Comparison of ENCODE assay signal across 11 cellular contexts in the genomic region with DNA sequence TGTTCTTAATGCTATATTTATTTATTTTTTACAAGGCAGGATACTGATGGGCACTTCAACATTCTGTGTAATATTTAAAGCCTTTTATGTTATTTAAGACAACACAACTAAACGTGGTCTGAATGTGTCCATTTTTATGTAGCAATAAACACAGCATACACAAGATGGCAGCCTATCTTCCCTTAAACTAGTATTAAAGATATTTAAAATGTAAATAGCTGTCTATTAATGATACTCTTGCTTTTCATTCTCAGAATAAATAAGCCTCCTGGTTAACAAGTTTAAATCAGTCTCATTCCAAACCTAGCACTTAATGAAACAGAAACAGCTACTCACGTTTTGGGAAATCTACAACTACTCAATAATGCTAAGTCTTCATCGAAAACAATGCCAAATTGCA.
DNase-seq lines count a peak whose midpoint lies in the region; ATAC-seq, FAIRE-seq and TF ChIP-seq lines count a peak whose summit lies in the region.
"Had no signal": no experiment of that assay in that cellular context is flagged by ENCODE, and none has a peak within 500 bp of the region (broad histone marks: within the 10 kb centered on the region; RNA-seq: fewer than 3 reads in every experiment).

No MANE protein-coding gene starts in this region.

- no peak overlapping the region for H3K27ac ChIP-seq in GM12878 (ENCODE audit: control insufficient read depth, insufficient read depth)
- no peak overlapping the region for H3K27ac ChIP-seq in smooth muscle cell (ENCODE audit: low read depth)
- no peak overlapping the region for H3K27ac ChIP-seq in prostate gland
- H3K27ac ChIP-seq: BLaER1 had no signal

- H3K4me3 ChIP-seq in GM12878: no peak overlapping the region
- no peak overlapping the region for H3K4me3 ChIP-seq in smooth muscle cell
- H3K4me3 ChIP-seq in prostate gland: no peak overlapping the region
- H3K4me3 ChIP-seq: BLaER1 had no signal

- H3K36me3 Mint-ChIP-seq in activated CD4-positive, alpha-beta memory T cell treated with anti-CD3 and anti-CD28 coated beads, Interleukin-2, amount 10 ng/mL, durations not matched to agents 7 days and 5 days (ENCODE audit: low read depth): no peaks in the 10 kb centered on the region
- H3K36me3 Mint-ChIP-seq: stimulated activated effector memory CD8-positive, alpha-beta T cell treated with anti-CD3 and anti-CD28 coated beads, Interleukin-12 subunit alpha, Interleukin-12 subunit beta, amount 100 ng/mL, for 72 hours had no signal

- in situ Hi-C loops in GM12878 (cut with MboI): loop anchor here (5.0 kb wide), 1 partner anchor 293 kb away; no protein-coding TSS in a partner anchor

- intact Hi-C loops in GM12878 (cut with micrococcal nuclease; ENCODE audit: unreplicated experiment) (loop anchor here (2.0 kb wide), 3 partner anchors 112 to 270 kb away; no protein-coding TSS in a partner anchor), prostate gland (cut with DNase I) (no loop called here)

- FAIRE-seq in GM12878 (lab: Jason Lieb, UNC): peak; percentile 7

- H3K27me3 ChIP-seq in GM12878 (replicated peaks in 1 of 2; ENCODE audit: control insufficient read depth in 2 of 2, insufficient read depth in 2 of 2, low read length in 1 of 2): no peaks in the 10 kb centered on the region
- no peaks in the 10 kb centered on the region for H3K27me3 ChIP-seq in smooth muscle cell (ENCODE audit: low read depth)
- no peaks in the 10 kb centered on the region for H3K27me3 ChIP-seq in prostate gland (replicated peaks; ENCODE audit: insufficient read depth)
- H3K27me3 ChIP-seq: BLaER1 had no signal

- SMC1A ChIA-PET in GM12878 (lab: Charles Lee; ENCODE audit: uncharacterized antibody, unreplicated experiment): interaction anchor here (0.6 to 4.0 kb wide), 48 partner anchors 12 to 1398 kb away, joined by 3 to 51 read pairs (median 4); no protein-coding TSS in a partner anchor

- H2AFZ ChIP-seq in GM12878 (ENCODE audit: control insufficient read depth, low read depth, low read length) (no peak overlapping the region), smooth muscle cell (ENCODE audit: low read depth) (peak overlapping the region; percentile 3)

- H4K20me1 ChIP-seq in GM12878 (ENCODE audit: control insufficient read depth, insufficient read depth): no peaks in the 10 kb centered on the region
- H4K20me1 ChIP-seq in smooth muscle cell (ENCODE audit: low read depth): no peaks in the 10 kb centered on the region
- H4K20me1 ChIP-seq: BLaER1 had no signal

- CTCF ChIA-PET in GM12878 (lab: Yijun Ruan, JAX): interaction anchor here (0.6 to 5.2 kb wide), 49 partner anchors 9 to 812 kb away, joined by 3 to 94 read pairs (median 5); no protein-coding TSS in a partner anchor
- CTCF ChIA-PET in activated CD4-positive, alpha-beta memory T cell treated with anti-CD3 and anti-CD28 coated beads, Interleukin-2, amount 10 ng/mL, durations not matched to agents 7 days and 5 days (lab: Charles Lee): interaction anchor here (1.2 kb wide), 1 partner anchor 294 kb away, joined by 3 read pairs; no protein-coding TSS in a partner anchor

- ATAC-seq in GM12878: peak; percentile 80

- DNase-seq in SIG-M5 treated with dmso at 0.1 percent for 504 hours (lab: John Stamatoyannopoulos, UW; ENCODE audit: unreplicated experiment): peak; percentile 44
- no peak for DNase-seq in SIG-M5 (lab: John Stamatoyannopoulos, UW)
- DNase-seq in LHCN-M2 (ENCODE audit: low read depth): peak; percentile 49
- no peak for DNase-seq in GM12878 (ENCODE audit: low read depth, low spot score)
- DNase-seq in smooth muscle cell (lab: John Stamatoyannopoulos, UW; ENCODE audit: unreplicated experiment): no peak
- no peak for DNase-seq in HuH-7.5 (ENCODE audit: low spot score)
- no peak for DNase-seq in activated CD4-positive, alpha-beta memory T cell treated with anti-CD3 and anti-CD28 coated beads, Interleukin-2, amount 10 ng/mL, durations not matched to agents 7 days and 5 days
- DNase-seq in prostate gland (ENCODE audit: low spot score): no peak
- DNase-seq: activated T-cell treated with anti-CD3 and anti-CD28 coated beads, Interleukin-2, amount 50 U/mL, for 24 hours had no signal

- no peaks in the 10 kb centered on the region for H3F3A ChIP-seq in smooth muscle cell (ENCODE audit: low read depth)

- H3K4me1 Mint-ChIP-seq in activated CD4-positive, alpha-beta memory T cell treated with anti-CD3 and anti-CD28 coated beads, Interleukin-2, amount 10 ng/mL, durations not matched to agents 7 days and 5 days: no peaks in the 10 kb centered on the region
- H3K4me1 Mint-ChIP-seq: stimulated activated effector memory CD8-positive, alpha-beta T cell treated with anti-CD3 and anti-CD28 coated beads, Interleukin-12 subunit alpha, Interleukin-12 subunit beta, amount 100 ng/mL, for 72 hours had no signal

- TF ChIP-seq POLR2A in GM12878 (IDR thresholded peaks at IDR 0.05; ENCODE audit: low read depth, low read length) (no peak), prostate gland (IDR thresholded peaks at IDR 0.05) (no peak)

- 1% methylated on average over 3 of the region's 3 CpGs for WGBS in GM12878 (ENCODE audit: insufficient coverage, insufficient replicate concordance, low lambda C conversion rate, missing lambda C conversion rate)
- 35% methylated on average over 3 of the region's 3 CpGs for WGBS in smooth muscle cell (ENCODE audit: low lambda C conversion rate)
- 27% methylated on average over 3 of the region's 3 CpGs for WGBS in prostate gland

- peaks cover 10% of the 10 kb centered on the region for H3K27me3 Mint-ChIP-seq in activated CD4-positive, alpha-beta memory T cell treated with anti-CD3 and anti-CD28 coated beads, Interleukin-2, amount 10 ng/mL, durations not matched to agents 7 days and 5 days
- H3K27me3 Mint-ChIP-seq: activated T-cell treated with anti-CD3 and anti-CD28 coated beads, Interleukin-2, amount 50 U/mL, for 24 hours had no signal

- no peaks in the 10 kb centered on the region for H3K9me3 Mint-ChIP-seq in activated CD4-positive, alpha-beta memory T cell treated with anti-CD3 and anti-CD28 coated beads, Interleukin-2, amount 10 ng/mL, durations not matched to agents 7 days and 5 days
- H3K9me3 Mint-ChIP-seq: activated T-cell treated with anti-CD3 and anti-CD28 coated beads, Interleukin-2, amount 50 U/mL, for 24 hours; stimulated activated effector memory CD8-positive, alpha-beta T cell treated with anti-CD3 and anti-CD28 coated beads, Interleukin-12 subunit alpha, Interleukin-12 subunit beta, amount 100 ng/mL, for 72 hours had no signal

- BruUV-seq in GM12878 (replicated peaks; lab: Mats Ljungman, UMichigan): no TSS peak

- TF ChIP-seq CTCF in GM12878 (IDR thresholded peaks at IDR 0.05 in 2 of 3, conservative IDR thresholded peaks at IDR 0.05 in 1 of 3; ENCODE audit: control insufficient read depth in 2 of 3, extremely low read depth in 1 of 3, insufficient read depth in 1 of 3, low read depth in 3 of 3, low read length in 3 of 3) (peak; percentile 16 to 57 (median 40); a peak in 4 of 6 replicates), smooth muscle cell (IDR thresholded peaks at IDR 0.05; ENCODE audit: borderline replicate concordance, insufficient read depth, poor library complexity, severe bottlenecking) (peak; percentile 35), prostate gland (IDR thresholded peaks at IDR 0.05) (peak in 1 of 4 experiments; percentile 23)

- TF ChIP-seq RAD21 in GM12878 (IDR thresholded peaks at IDR 0.05; ENCODE audit: insufficient read depth, low read depth, low read length): peak; percentile 50

- POLR2A ChIA-PET in GM12878 (lab: Charles Lee): no interaction called here
- POLR2A ChIA-PET in activated CD4-positive, alpha-beta memory T cell treated with anti-CD3 and anti-CD28 coated beads, Interleukin-2, amount 10 ng/mL, durations not matched to agents 7 days and 5 days (lab: Charles Lee): no interaction called here

- H3K4me1 ChIP-seq in GM12878 (ENCODE audit: control insufficient read depth, insufficient read depth, low read length): no peaks in the 10 kb centered on the region
- H3K4me1 ChIP-seq in smooth muscle cell (ENCODE audit: low read depth): no peaks in the 10 kb centered on the region
- H3K4me1 ChIP-seq in prostate gland (replicated peaks): no peaks in the 10 kb centered on the region
- H3K4me1 ChIP-seq: BLaER1 had no signal

- no peak overlapping the region for H3K4me2 ChIP-seq in GM12878 (ENCODE audit: control insufficient read depth, insufficient read depth)
- no peak overlapping the region for H3K4me2 ChIP-seq in smooth muscle cell
- H3K4me2 ChIP-seq: BLaER1 had no signal

- RAD21 ChIA-PET in GM12878 (lab: Charles Lee; ENCODE audit: unreplicated experiment): interaction anchor here (0.6 to 2.9 kb wide), 35 partner anchors 9 to 884 kb away, joined by 3 to 29 read pairs (median 4); no protein-coding TSS in a partner anchor

- H3K9me3 ChIP-seq in GM12878 (replicated peaks; ENCODE audit: control insufficient read depth, insufficient read depth, low read length) (peaks cover 6% of the 10 kb centered on the region; the same call in 2 of the 3 replicates), smooth muscle cell (replicated peaks; ENCODE audit: low read depth) (no peaks in the 10 kb centered on the region), prostate gland (no peaks in the 10 kb centered on the region)
- H3K9me3 ChIP-seq: BLaER1 had no signal

- TF ChIP-seq EP300 in GM12878 (IDR thresholded peaks at IDR 0.05; ENCODE audit: borderline replicate concordance in 1 of 2, control insufficient read depth in 1 of 2, low read depth in 2 of 2, low read length in 2 of 2): no peak

- H3K27ac Mint-ChIP-seq in activated CD4-positive, alpha-beta memory T cell treated with anti-CD3 and anti-CD28 coated beads, Interleukin-2, amount 10 ng/mL, durations not matched to agents 7 days and 5 days: no peak overlapping the region
- H3K27ac Mint-ChIP-seq: activated T-cell treated with anti-CD3 and anti-CD28 coated beads, Interleukin-2, amount 50 U/mL, for 24 hours; stimulated activated effector memory CD8-positive, alpha-beta T cell treated with anti-CD3 and anti-CD28 coated beads, Interleukin-12 subunit alpha, Interleukin-12 subunit beta, amount 100 ng/mL, for 72 hours had no signal

- H3K79me2 ChIP-seq in GM12878 (ENCODE audit: control insufficient read depth, insufficient read depth, low read length): no peaks in the 10 kb centered on the region
- H3K79me2 ChIP-seq in smooth muscle cell (ENCODE audit: low read depth): no peaks in the 10 kb centered on the region

- no peaks in the 10 kb centered on the region for H3K36me3 ChIP-seq in GM12878 (ENCODE audit: control insufficient read depth in 2 of 2, insufficient read depth in 2 of 2, low read length in 1 of 2)
- H3K36me3 ChIP-seq in smooth muscle cell (ENCODE audit: low read depth): no peaks in the 10 kb centered on the region
- H3K36me3 ChIP-seq in prostate gland: no peaks in the 10 kb centered on the region
- H3K36me3 ChIP-seq: BLaER1 had no signal

- H3K4me3 Mint-ChIP-seq in activated CD4-positive, alpha-beta memory T cell treated with anti-CD3 and anti-CD28 coated beads, Interleukin-2, amount 10 ng/mL, durations not matched to agents 7 days and 5 days: no peak overlapping the region
- H3K4me3 Mint-ChIP-seq: activated T-cell treated with anti-CD3 and anti-CD28 coated beads, Interleukin-2, amount 50 U/mL, for 24 hours; stimulated activated effector memory CD8-positive, alpha-beta T cell treated with anti-CD3 and anti-CD28 coated beads, Interleukin-12 subunit alpha, Interleukin-12 subunit beta, amount 100 ng/mL, for 72 hours had no signal

- H3K9ac ChIP-seq in GM12878 (ENCODE audit: control insufficient read depth, insufficient read depth, low read length): no peak overlapping the region
- no peak overlapping the region for H3K9ac ChIP-seq in smooth muscle cell (ENCODE audit: low read depth)
- H3K9ac ChIP-seq: BLaER1 had no signal

Comparison
In these comparisons a context has a peak if more than half of its experiments do, and no peak if none do; other contexts are left out.
1. DNase-seq: peak in SIG-M5 treated with dmso at 0.1 percent for 504 hours (single experiment) and LHCN-M2 (single experiment); none in SIG-M5 (single experiment), GM12878 (single experiment), smooth muscle cell (single experiment), HuH-7.5 (single experiment), activated CD4-positive, alpha-beta memory T cell treated with anti-CD3 and anti-CD28 coated beads, Interleukin-2, amount 10 ng/mL, durations not matched to agents 7 days and 5 days (single experiment) and prostate gland (single experiment).